16 cellular contexts compared by ENCODE assay signal in genomic region chr7:47269466-47269836, GRCh38.
DNase-seq lines count a peak whose midpoint lies in the region; ATAC-seq and TF ChIP-seq lines count a peak whose summit lies in the region.
"Had no signal": no experiment of that assay in that cellular context is flagged by ENCODE, and none has a peak within 500 bp of the region (broad histone marks: within the 10 kb centered on the region; RNA-seq: fewer than 3 reads in every experiment).

No MANE protein-coding gene starts in this region.

- intact Hi-C loops in posterior vena cava (cut with DNase I) (loop anchor here in 1 of 2 donors (10.0 kb wide), 1 partner anchor 555 kb away; no protein-coding TSS in a partner anchor), upper lobe of right lung (cut with DNase I) (no loop called here), Calu3 (cut with micrococcal nuclease; ENCODE audit: unreplicated experiment) (loop anchor here (5.0 kb wide), 2 partner anchors 168 to 308 kb away; no protein-coding TSS in a partner anchor)

- no peaks in the 10 kb centered on the region for H4K20me1 ChIP-seq in hepatocyte (ENCODE audit: insufficient read depth, poor library complexity, severe bottlenecking)

- no peaks in the 10 kb centered on the region for H3K79me2 ChIP-seq in hepatocyte

- WGBS in hepatocyte (ENCODE audit: low lambda C conversion rate, missing lambda C conversion rate), result 90% methylated on average over 5 of the region's 5 CpGs

- CTCF ChIA-PET in Calu3 (lab: Charles Lee), result no interaction called here

- H3K27me3 ChIP-seq in hepatocyte (no peaks in the 10 kb centered on the region), upper lobe of right lung (no peaks in the 10 kb centered on the region)
- H3K27me3 ChIP-seq: BLaER1 treated with 17β-estradiol and CSF1 and Interleukin-3, amounts not matched to agents 10 nM and 100 nM had no signal

- H3K36me3 ChIP-seq in hepatocyte (replicated peaks; ENCODE audit: insufficient read depth, low read depth) (no peaks in the 10 kb centered on the region), upper lobe of right lung (no peaks in the 10 kb centered on the region)

- no peaks in the 10 kb centered on the region for H3K9me2 ChIP-seq in hepatocyte (replicated peaks; ENCODE audit: insufficient read depth)

- H3K4me1 Mint-ChIP-seq in Calu3 (ENCODE audit: low read depth, unreplicated experiment), result peaks cover 13% of the 10 kb centered on the region
- H3K4me1 Mint-ChIP-seq: B cell had no signal

- H3K9me3 Mint-ChIP-seq in Calu3 (ENCODE audit: low read depth, unreplicated experiment), result peaks cover 9% of the 10 kb centered on the region
- H3K9me3 Mint-ChIP-seq: CD8-positive, alpha-beta T cell; H9 had no signal

- H3K27ac Mint-ChIP-seq in Calu3 (ENCODE audit: unreplicated experiment), result no peak overlapping the region
- H3K27ac Mint-ChIP-seq: B cell; CD8-positive, alpha-beta T cell; H9 had no signal

- ATAC-seq in upper lobe of right lung (no peak), GM21717 (IDR thresholded peaks at IDR 0.05; ENCODE audit: unreplicated experiment) (no peak)
- ATAC-seq: CD8-positive, alpha-beta T cell; GM12878 had no signal

- no peak overlapping the region for H2AFZ ChIP-seq in hepatocyte

- H3K27me3 Mint-ChIP-seq in Calu3 (ENCODE audit: unreplicated experiment), result no peaks in the 10 kb centered on the region
- H3K27me3 Mint-ChIP-seq: B cell had no signal

- H3K4me3 ChIP-seq in hepatocyte (no peak overlapping the region), upper lobe of right lung (no peak overlapping the region)
- H3K4me3 ChIP-seq: BLaER1 treated with 17β-estradiol and CSF1 and Interleukin-3, amounts not matched to agents 10 nM and 100 nM; GM12878 had no signal

- H3K4me2 ChIP-seq in hepatocyte, result no peak overlapping the region

- H3K9me3 ChIP-seq in hepatocyte (ENCODE audit: low read depth) (no peaks in the 10 kb centered on the region), upper lobe of right lung (no peaks in the 10 kb centered on the region)

- H3K4me3 Mint-ChIP-seq in Calu3 (ENCODE audit: low read depth, unreplicated experiment), result no peak overlapping the region
- H3K4me3 Mint-ChIP-seq: B cell; CD8-positive, alpha-beta T cell; H9 had no signal

- no TSS peak for BruUV-seq in Calu3 (replicated peaks; lab: Mats Ljungman, UMichigan)

- no peak for DNase-seq in hepatocyte (ENCODE audit: low spot score)
- peak; percentile 76 for DNase-seq in posterior vena cava (ENCODE audit: low spot score)
- DNase-seq in upper lobe of right lung, result peak; percentile 49
- DNase-seq in Calu3, result no peak
- DNase-seq in NOMO-1 (lab: John Stamatoyannopoulos, UW; ENCODE audit: unreplicated experiment in 2 of 2), result no peak
- DNase-seq: CD8-positive, alpha-beta T cell; DMS 273 treated with DMSO at 0.1 percent for 48 hours; DMS53; DND-41; EL; H9 had no signal

- H3K27ac ChIP-seq in 22Rv1, result peak overlapping the region; percentile 58
- H3K27ac ChIP-seq in hepatocyte, result peak overlapping the region; percentile 36
- no peak overlapping the region for H3K27ac ChIP-seq in upper lobe of right lung

- H3K4me1 ChIP-seq in hepatocyte (ENCODE audit: insufficient read depth) (peaks cover 16% of the 10 kb centered on the region), upper lobe of right lung (peaks cover 6% of the 10 kb centered on the region)

- H3K36me3 Mint-ChIP-seq in Calu3 (ENCODE audit: insufficient read depth, unreplicated experiment), result peaks cover 6% of the 10 kb centered on the region
- H3K36me3 Mint-ChIP-seq: CD8-positive, alpha-beta T cell had no signal

- no peak for TF ChIP-seq CTCF in 22Rv1 (IDR thresholded peaks at IDR 0.05)
- TF ChIP-seq CTCF in hepatocyte (IDR thresholded peaks at IDR 0.05; ENCODE audit: poor library complexity), result no peak
- no peak for TF ChIP-seq CTCF in upper lobe of right lung (IDR thresholded peaks at IDR 0.05)
- no peak for TF ChIP-seq CTCF in Calu3 (IDR thresholded peaks at IDR 0.05; ENCODE audit: unreplicated experiment)

Comparison
In these comparisons a context has a peak if more than half of its experiments do, and no peak if none do; other contexts are left out.
1. DNase-seq: peak in posterior vena cava (single experiment) and upper lobe of right lung (single experiment); none in hepatocyte (single experiment), Calu3 (single experiment) and NOMO-1 (0 of 2).